ENCODE assay signal across 8 cellular contexts in genomic region chr10:70355234-70356021, GRCh38. TPM values are rescaled to one million over a fixed set of nuclear protein-coding genes. Genes with fewer than 3 reads are reported as not detected.
DNase-seq lines count a peak whose midpoint lies in the region; ATAC-seq lines count a peak whose summit lies in the region.

No MANE protein-coding gene starts in this region.

- ATAC-seq in GM19023 (IDR thresholded peaks at IDR 0.05; ENCODE audit: unreplicated experiment) = peak; percentile 67
- ATAC-seq in HG03095 (IDR thresholded peaks at IDR 0.05; ENCODE audit: unreplicated experiment) = peak; percentile 64
- peak; percentile 57 for ATAC-seq in sciatic nerve

- intact Hi-C loops in sciatic nerve (cut with DNase I) = loop anchor here (5.0 kb wide), 1 partner anchor 1238 kb away; no protein-coding TSS in a partner anchor

- DNase-seq in Ammon's horn (ENCODE audit: low spot score) (peak; percentile 51), sciatic nerve (ENCODE audit: low spot score) (no peak), G401 (ENCODE audit: low spot score) (no peak), NCI-H128 (lab: John Stamatoyannopoulos, UW; ENCODE audit: unreplicated experiment) (no peak), iPS-NIHi11 (ENCODE audit: low spot score) (no peak)
- DNase-seq in activated CD4-positive, alpha-beta T cell treated with anti-CD3 and anti-CD28 coated beads, Interleukin-2, amount 50 U/mL, for 48 hours = peak; percentile 21 to 48

- in situ Hi-C loops in G401 (cut with HindIII; ENCODE audit: low sequenced_read_pairs) = no loop called here

RNA-seq across cellular contexts. Expression of gene LRRC20, which starts 27.0 kb away (rescaled TPM):
- total RNA-seq in sciatic nerve = 5.1 TPM
- total RNA-seq in G401 (2014; rRNA removed; shearing (Covaris generic)) = 44.8 and 53.2 TPM in 2 replicates

RNA-seq across cellular contexts. Expression of gene EIF4EBP2, which starts 48.5 kb away (rescaled TPM):
- total RNA-seq in sciatic nerve = 57.8 TPM
- 14.3 and 22.5 TPM in 2 replicates for total RNA-seq in G401 (2014; rRNA removed; shearing (Covaris generic))

Comparison
In these comparisons a context has a peak if more than half of its experiments do, and no peak if none do; other contexts are left out.
1. DNase-seq: peak in Ammon's horn (single experiment) and activated CD4-positive, alpha-beta T cell treated with anti-CD3 and anti-CD28 coated beads, Interleukin-2, amount 50 U/mL, for 48 hours (2 of 2); none in sciatic nerve (single experiment), G401 (single experiment), NCI-H128 (single experiment) and iPS-NIHi11 (single experiment).
2. Peak in every context shown above with its lines, with median percentiles within 50 percentile points of each other: ATAC-seq.